1 cellular context compared by ENCODE assay signal in the genomic region with DNA sequence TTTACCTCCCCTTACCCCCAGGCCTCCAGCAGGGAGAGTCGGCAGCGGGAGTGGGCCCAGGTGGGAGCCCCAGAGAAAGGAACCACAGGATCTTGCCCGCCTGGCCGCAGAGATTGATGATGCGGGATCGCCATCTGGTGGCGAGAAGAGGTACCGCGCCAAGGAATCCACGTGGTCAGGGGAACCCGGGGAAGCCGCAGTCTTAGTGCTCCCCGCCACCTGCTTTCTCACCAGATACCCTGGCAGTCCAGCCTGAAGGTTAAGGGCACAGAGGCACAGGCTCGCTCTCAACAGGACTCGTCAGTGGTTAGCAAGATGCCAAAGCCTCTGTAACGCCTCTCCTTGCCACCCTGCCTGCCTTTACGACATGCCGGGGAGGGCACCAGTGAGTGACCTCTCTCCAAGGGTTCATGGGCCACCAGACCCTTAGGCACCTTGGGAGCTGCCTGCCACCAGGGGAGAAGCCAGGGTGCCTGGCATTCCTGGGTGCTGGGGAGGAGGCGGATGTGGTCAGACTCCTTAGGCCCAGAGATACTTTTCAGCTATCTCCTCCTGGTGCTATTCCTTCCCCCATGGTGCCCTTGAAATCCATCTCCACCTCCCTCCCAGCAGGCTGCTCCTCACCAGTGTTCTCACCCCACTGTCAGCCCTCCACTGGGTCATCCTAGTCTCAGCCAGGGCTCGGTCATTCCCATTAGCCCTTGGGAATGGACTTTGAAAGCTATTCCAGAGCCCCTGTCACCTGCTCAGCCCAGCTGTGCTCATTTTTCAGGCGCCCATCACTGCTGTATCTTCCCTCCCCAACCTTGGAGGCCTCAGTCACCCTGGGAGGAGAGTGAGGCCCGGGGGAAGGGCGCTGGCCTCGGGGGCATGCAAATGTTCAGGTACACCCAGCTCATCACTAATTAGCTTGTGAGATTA.
TF ChIP-seq lines count a peak whose summit lies in the region.

No MANE protein-coding gene starts in this region.

TF ChIP-seq in HepG2, 621 proteins besides CTCF, POLR2A, EP300 and RAD21 (continued from another document and continues in another):
- TF ChIP-seq ZBTB4 (CRISPR knock-in tag; IDR thresholded peaks at IDR 0.05; ENCODE audit: borderline replicate concordance) (0 out of 2 replicates have a peak, but pooled peaks have one; percentile 27), ZKSCAN5 (CRISPR knock-in tag; IDR thresholded peaks at IDR 0.05) (0 out of 2 replicates have a peak, but pooled peaks have one; percentile 16), MYC (CRISPR knock-in tag; IDR thresholded peaks at IDR 0.05; ENCODE audit: borderline replicate concordance) (peak; percentile 99), ISL2 (CRISPR knock-in tag; IDR thresholded peaks at IDR 0.05) (peak; percentile 36; the same call in 1 of the 2 replicates), PAF1 (CRISPR knock-in tag; IDR thresholded peaks at IDR 0.05) (no peak), ZFP41 (CRISPR knock-in tag; IDR thresholded peaks at IDR 0.05; ENCODE audit: borderline replicate concordance) (peak; percentile 18; the same call in 1 of the 2 replicates), MEIS2 (CRISPR knock-in tag; IDR thresholded peaks at IDR 0.05) (no peak), ZNF782 (CRISPR knock-in tag; IDR thresholded peaks at IDR 0.05; ENCODE audit: borderline replicate concordance) (no peak; the same call in 1 of the 2 replicates), CBFB (CRISPR knock-in tag; IDR thresholded peaks at IDR 0.05) (peak; percentile 35; the same call in 1 of the 2 replicates), SOX5 (CRISPR knock-in tag; IDR thresholded peaks at IDR 0.05; ENCODE audit: borderline replicate concordance) (0 out of 2 replicates have a peak, but pooled peaks have one; percentile 52), FOXA1 (IDR thresholded peaks at IDR 0.05) (no peak), FOXA1 (CRISPR knock-in tag; IDR thresholded peaks at IDR 0.05) (no peak), WIZ (CRISPR knock-in tag; IDR thresholded peaks at IDR 0.05) (no peak), ZNF414 (CRISPR knock-in tag; IDR thresholded peaks at IDR 0.05) (peak; percentile 84; the same call in 1 of the 2 replicates), NFE2L1 (CRISPR knock-in tag; IDR thresholded peaks at IDR 0.05; ENCODE audit: borderline replicate concordance) (no peak), ZMYM2 (CRISPR knock-in tag; IDR thresholded peaks at IDR 0.05) (no peak), ZNF329 (CRISPR knock-in tag; IDR thresholded peaks at IDR 0.05; ENCODE audit: low read depth) (no peak), ZNF687 (CRISPR knock-in tag; IDR thresholded peaks at IDR 0.05) (peak; percentile 88), HOXA3 (CRISPR knock-in tag; IDR thresholded peaks at IDR 0.05) (peak; percentile 72; the same call in 1 of the 2 replicates), HMG20B (CRISPR knock-in tag; conservative IDR thresholded peaks at IDR 0.05) (no peak), HMG20A (CRISPR knock-in tag; IDR thresholded peaks at IDR 0.05; ENCODE audit: borderline replicate concordance) (peak; percentile 27; the same call in 1 of the 2 replicates), SALL1 (CRISPR knock-in tag; IDR thresholded peaks at IDR 0.05) (0 out of 2 replicates have a peak, but pooled peaks have one; percentile 46), ESRRA (CRISPR knock-in tag; IDR thresholded peaks at IDR 0.05; ENCODE audit: low read depth) (peak; percentile 21; the same call in 1 of the 2 replicates), HNRNPL (IDR thresholded peaks at IDR 0.05; ENCODE audit: low read depth, low read length) (peak; percentile 67; the same call in 1 of the 2 replicates), CREM (IDR thresholded peaks at IDR 0.05) (no peak), CREM (CRISPR knock-in tag; IDR thresholded peaks at IDR 0.05) (no peak), IKZF4 (CRISPR knock-in tag; IDR thresholded peaks at IDR 0.05; ENCODE audit: borderline replicate concordance, low read depth, not compliant biosample characterization) (peak; percentile 48), ZNF761 (CRISPR knock-in tag; conservative IDR thresholded peaks at IDR 0.05) (no peak; the same call in 1 of the 2 replicates), SMAD3 (CRISPR knock-in tag; IDR thresholded peaks at IDR 0.05) (peak; percentile 78)
- TF ChIP-seq, protein P1, sequence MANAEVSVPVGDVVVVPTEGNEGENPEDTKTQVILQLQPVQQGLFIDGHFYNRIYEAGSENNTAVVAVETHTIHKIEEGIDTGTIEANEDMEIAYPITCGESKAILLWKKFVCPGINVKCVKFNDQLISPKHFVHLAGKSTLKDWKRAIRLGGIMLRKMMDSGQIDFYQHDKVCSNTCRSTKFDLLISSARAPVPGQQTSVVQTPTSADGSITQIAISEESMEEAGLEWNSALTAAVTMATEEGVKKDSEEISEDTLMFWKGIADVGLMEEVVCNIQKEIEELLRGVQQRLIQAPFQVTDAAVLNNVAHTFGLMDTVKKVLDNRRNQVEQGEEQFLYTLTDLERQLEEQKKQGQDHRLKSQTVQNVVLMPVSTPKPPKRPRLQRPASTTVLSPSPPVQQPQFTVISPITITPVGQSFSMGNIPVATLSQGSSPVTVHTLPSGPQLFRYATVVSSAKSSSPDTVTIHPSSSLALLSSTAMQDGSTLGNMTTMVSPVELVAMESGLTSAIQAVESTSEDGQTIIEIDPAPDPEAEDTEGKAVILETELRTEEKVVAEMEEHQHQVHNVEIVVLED (CRISPR knock-in tag; IDR thresholded peaks at IDR 0.05; ENCODE audit: borderline replicate concordance), result 0 out of 2 replicates have a peak, but pooled peaks have one; percentile 33
- TF ChIP-seq, protein P2, sequence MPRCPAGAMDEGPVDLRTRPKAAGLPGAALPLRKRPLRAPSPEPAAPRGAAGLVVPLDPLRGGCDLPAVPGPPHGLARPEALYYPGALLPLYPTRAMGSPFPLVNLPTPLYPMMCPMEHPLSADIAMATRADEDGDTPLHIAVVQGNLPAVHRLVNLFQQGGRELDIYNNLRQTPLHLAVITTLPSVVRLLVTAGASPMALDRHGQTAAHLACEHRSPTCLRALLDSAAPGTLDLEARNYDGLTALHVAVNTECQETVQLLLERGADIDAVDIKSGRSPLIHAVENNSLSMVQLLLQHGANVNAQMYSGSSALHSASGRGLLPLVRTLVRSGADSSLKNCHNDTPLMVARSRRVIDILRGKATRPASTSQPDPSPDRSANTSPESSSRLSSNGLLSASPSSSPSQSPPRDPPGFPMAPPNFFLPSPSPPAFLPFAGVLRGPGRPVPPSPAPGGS (CRISPR knock-in tag; IDR thresholded peaks at IDR 0.05), result no peak
- TF ChIP-seq, protein P3, sequence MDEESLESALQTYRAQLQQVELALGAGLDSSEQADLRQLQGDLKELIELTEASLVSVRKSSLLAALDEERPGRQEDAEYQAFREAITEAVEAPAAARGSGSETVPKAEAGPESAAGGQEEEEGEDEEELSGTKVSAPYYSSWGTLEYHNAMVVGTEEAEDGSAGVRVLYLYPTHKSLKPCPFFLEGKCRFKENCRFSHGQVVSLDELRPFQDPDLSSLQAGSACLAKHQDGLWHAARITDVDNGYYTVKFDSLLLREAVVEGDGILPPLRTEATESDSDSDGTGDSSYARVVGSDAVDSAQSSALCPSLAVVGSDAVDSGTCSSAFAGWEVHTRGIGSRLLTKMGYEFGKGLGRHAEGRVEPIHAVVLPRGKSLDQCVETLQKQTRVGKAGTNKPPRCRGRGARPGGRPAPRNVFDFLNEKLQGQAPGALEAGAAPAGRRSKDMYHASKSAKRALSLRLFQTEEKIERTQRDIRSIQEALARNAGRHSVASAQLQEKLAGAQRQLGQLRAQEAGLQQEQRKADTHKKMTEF (CRISPR knock-in tag; IDR thresholded peaks at IDR 0.05), result 0 out of 2 replicates have a peak, but pooled peaks have one; percentile 35
- TF ChIP-seq, protein P4, sequence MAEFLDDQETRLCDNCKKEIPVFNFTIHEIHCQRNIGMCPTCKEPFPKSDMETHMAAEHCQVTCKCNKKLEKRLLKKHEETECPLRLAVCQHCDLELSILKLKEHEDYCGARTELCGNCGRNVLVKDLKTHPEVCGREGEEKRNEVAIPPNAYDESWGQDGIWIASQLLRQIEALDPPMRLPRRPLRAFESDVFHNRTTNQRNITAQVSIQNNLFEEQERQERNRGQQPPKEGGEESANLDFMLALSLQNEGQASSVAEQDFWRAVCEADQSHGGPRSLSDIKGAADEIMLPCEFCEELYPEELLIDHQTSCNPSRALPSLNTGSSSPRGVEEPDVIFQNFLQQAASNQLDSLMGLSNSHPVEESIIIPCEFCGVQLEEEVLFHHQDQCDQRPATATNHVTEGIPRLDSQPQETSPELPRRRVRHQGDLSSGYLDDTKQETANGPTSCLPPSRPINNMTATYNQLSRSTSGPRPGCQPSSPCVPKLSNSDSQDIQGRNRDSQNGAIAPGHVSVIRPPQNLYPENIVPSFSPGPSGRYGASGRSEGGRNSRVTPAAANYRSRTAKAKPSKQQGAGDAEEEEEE (CRISPR knock-in tag; IDR thresholded peaks at IDR 0.05; ENCODE audit: borderline replicate concordance), result no peak
- TF ChIP-seq, protein P5, sequence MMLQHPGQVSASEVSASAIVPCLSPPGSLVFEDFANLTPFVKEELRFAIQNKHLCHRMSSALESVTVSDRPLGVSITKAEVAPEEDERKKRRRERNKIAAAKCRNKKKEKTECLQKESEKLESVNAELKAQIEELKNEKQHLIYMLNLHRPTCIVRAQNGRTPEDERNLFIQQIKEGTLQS (CRISPR knock-in tag; IDR thresholded peaks at IDR 0.05), result peak; percentile 44; the same call in 1 of the 2 replicates
- TF ChIP-seq, protein P6, sequence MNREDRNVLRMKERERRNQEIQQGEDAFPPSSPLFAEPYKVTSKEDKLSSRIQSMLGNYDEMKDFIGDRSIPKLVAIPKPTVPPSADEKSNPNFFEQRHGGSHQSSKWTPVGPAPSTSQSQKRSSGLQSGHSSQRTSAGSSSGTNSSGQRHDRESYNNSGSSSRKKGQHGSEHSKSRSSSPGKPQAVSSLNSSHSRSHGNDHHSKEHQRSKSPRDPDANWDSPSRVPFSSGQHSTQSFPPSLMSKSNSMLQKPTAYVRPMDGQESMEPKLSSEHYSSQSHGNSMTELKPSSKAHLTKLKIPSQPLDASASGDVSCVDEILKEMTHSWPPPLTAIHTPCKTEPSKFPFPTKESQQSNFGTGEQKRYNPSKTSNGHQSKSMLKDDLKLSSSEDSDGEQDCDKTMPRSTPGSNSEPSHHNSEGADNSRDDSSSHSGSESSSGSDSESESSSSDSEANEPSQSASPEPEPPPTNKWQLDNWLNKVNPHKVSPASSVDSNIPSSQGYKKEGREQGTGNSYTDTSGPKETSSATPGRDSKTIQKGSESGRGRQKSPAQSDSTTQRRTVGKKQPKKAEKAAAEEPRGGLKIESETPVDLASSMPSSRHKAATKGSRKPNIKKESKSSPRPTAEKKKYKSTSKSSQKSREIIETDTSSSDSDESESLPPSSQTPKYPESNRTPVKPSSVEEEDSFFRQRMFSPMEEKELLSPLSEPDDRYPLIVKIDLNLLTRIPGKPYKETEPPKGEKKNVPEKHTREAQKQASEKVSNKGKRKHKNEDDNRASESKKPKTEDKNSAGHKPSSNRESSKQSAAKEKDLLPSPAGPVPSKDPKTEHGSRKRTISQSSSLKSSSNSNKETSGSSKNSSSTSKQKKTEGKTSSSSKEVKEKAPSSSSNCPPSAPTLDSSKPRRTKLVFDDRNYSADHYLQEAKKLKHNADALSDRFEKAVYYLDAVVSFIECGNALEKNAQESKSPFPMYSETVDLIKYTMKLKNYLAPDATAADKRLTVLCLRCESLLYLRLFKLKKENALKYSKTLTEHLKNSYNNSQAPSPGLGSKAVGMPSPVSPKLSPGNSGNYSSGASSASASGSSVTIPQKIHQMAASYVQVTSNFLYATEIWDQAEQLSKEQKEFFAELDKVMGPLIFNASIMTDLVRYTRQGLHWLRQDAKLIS (CRISPR knock-in tag; IDR thresholded peaks at IDR 0.05), result 0 out of 2 replicates have a peak, but pooled peaks have one; percentile 36
